ENCODE assay signal across 16 cellular contexts in genomic region chr13:43963726-43964125, GRCh38.
DNase-seq lines count a peak whose midpoint lies in the region; ATAC-seq and TF ChIP-seq lines count a peak whose summit lies in the region.
"Had no signal": no experiment of that assay in that cellular context is flagged by ENCODE, and none has a peak within 500 bp of the region (broad histone marks: within the 10 kb centered on the region; RNA-seq: fewer than 3 reads in every experiment).

No MANE protein-coding gene starts in this region.

- H3K9me3 Mint-ChIP-seq in H9: peaks cover 2 to 3% of the 10 kb centered on the region in 2 experiments; a peak in 2 of 5 replicates
- H3K9me3 Mint-ChIP-seq in WTC11: peaks cover 1% of the 10 kb centered on the region; the same call in 1 of the 2 replicates
- no peaks in the 10 kb centered on the region for H3K9me3 Mint-ChIP-seq in activated CD8-positive, alpha-beta T cell treated with anti-CD3 and anti-CD28 coated beads for 36 hours
- H3K9me3 Mint-ChIP-seq: activated CD4-positive, alpha-beta memory T cell treated with anti-CD3 and anti-CD28 coated beads for 36 hours had no signal

- no peak overlapping the region for H3K4me2 ChIP-seq in H9 (ENCODE audit: insufficient read depth, insufficient read length, low read length)
- H3K4me2 ChIP-seq: hepatocyte had no signal

- H4K20me1 ChIP-seq in H9 (ENCODE audit: control insufficient read depth, insufficient read depth, insufficient read length): no peaks in the 10 kb centered on the region

- H3K56ac ChIP-seq in H9 (ENCODE audit: insufficient read length, low read depth, low read length): no peak overlapping the region

- no peak overlapping the region for H3T11ph ChIP-seq in H9 (ENCODE audit: low read length)

- no peak overlapping the region for H3K4me3 Mint-ChIP-seq in H9
- H3K4me3 Mint-ChIP-seq in WTC11: no peak overlapping the region
- no peak overlapping the region for H3K4me3 Mint-ChIP-seq in activated CD8-positive, alpha-beta T cell treated with anti-CD3 and anti-CD28 coated beads for 36 hours
- H3K4me3 Mint-ChIP-seq: activated CD4-positive, alpha-beta memory T cell treated with anti-CD3 and anti-CD28 coated beads for 36 hours; CD4-positive, alpha-beta memory T cell had no signal

- H2BK15ac ChIP-seq in H9 (ENCODE audit: low read depth, low read length): no peak overlapping the region

- H2AK5ac ChIP-seq in H9 (ENCODE audit: insufficient read length, low read length): no peak overlapping the region

- H3K27me3 Mint-ChIP-seq in H9 (ENCODE audit: low read depth) (peaks cover under 1% of the 10 kb centered on the region; the same call in 1 of the 2 replicates), WTC11 (ENCODE audit: low read depth) (no peaks in the 10 kb centered on the region)
- H3K27me3 Mint-ChIP-seq in activated CD8-positive, alpha-beta T cell treated with anti-CD3 and anti-CD28 coated beads for 36 hours: no peaks in the 10 kb centered on the region
- H3K27me3 Mint-ChIP-seq: activated CD4-positive, alpha-beta memory T cell treated with anti-CD3 and anti-CD28 coated beads for 36 hours had no signal

- no peak overlapping the region for H2BK20ac ChIP-seq in H9 (ENCODE audit: low read depth, low read length, poor library complexity, severe bottlenecking)

- H3K27me3 ChIP-seq in H9 (ENCODE audit: insufficient read depth, low read length): no peaks in the 10 kb centered on the region
- H3K27me3 ChIP-seq: hepatocyte had no signal

- H3K23ac ChIP-seq in H9 (ENCODE audit: insufficient read length, low read depth, low read length): no peak overlapping the region

- no peak overlapping the region for H2AFZ ChIP-seq in H9 (ENCODE audit: low read length)
- H2AFZ ChIP-seq: hepatocyte had no signal

- POLR2A ChIA-PET in GM10248 (lab: Yijun Ruan, JAX) (no interaction called here), WTC11 (lab: Charles Lee) (interaction anchor here (0.5 kb wide), 1 partner anchor 174 kb away, joined by 3 read pairs; no protein-coding TSS in a partner anchor)
- POLR2A ChIA-PET in activated CD8-positive, alpha-beta T cell treated with anti-CD3 and anti-CD28 coated beads for 36 hours (lab: Charles Lee): no interaction called here

- CTCF ChIA-PET in GM10248 (lab: Yijun Ruan, JAX): interaction anchor here (1.9 kb wide), 1 partner anchor 56 kb away, joined by 4 read pairs; no protein-coding TSS in a partner anchor
- CTCF ChIA-PET in WTC11 (lab: Charles Lee): interaction anchor here (0.5 to 0.6 kb wide), 2 partner anchors 69 to 927 kb away, joined by 3 to 4 read pairs; no protein-coding TSS in a partner anchor
- CTCF ChIA-PET in activated CD8-positive, alpha-beta T cell treated with anti-CD3 and anti-CD28 coated beads for 36 hours (lab: Charles Lee): no interaction called here

- no peak overlapping the region for H4K91ac ChIP-seq in H9 (ENCODE audit: insufficient read length, low read depth, low read length)

- WGBS in H9 (ENCODE audit: extremely low coverage, insufficient read length, low lambda C conversion rate): no CpG with 5 or more reads among the region's 4 CpGs

- H3K79me2 ChIP-seq in H9 (ENCODE audit: insufficient read depth, low read length): no peaks in the 10 kb centered on the region
- H3K79me2 ChIP-seq: hepatocyte had no signal

- no peak overlapping the region for H2BK12ac ChIP-seq in H9 (ENCODE audit: insufficient read length, low read depth, low read length)

- H3K36me3 Mint-ChIP-seq in H9 (ENCODE audit: insufficient read depth in 1 of 3, low read depth in 3 of 3): peaks cover 0 to 3% (median 2%) of the 10 kb centered on the region in 3 experiments; a peak in 2 of 7 replicates
- H3K36me3 Mint-ChIP-seq in WTC11: peaks cover 3% of the 10 kb centered on the region
- no peaks in the 10 kb centered on the region for H3K36me3 Mint-ChIP-seq in activated CD8-positive, alpha-beta T cell treated with anti-CD3 and anti-CD28 coated beads for 36 hours (ENCODE audit: low read depth)
- H3K36me3 Mint-ChIP-seq: activated CD4-positive, alpha-beta memory T cell treated with anti-CD3 and anti-CD28 coated beads for 36 hours; CD4-positive, alpha-beta memory T cell had no signal

- TF ChIP-seq CTCF in GM10248 (IDR thresholded peaks at IDR 0.05; ENCODE audit: control extremely low read depth, extremely low read depth, low read depth, missing control alignments) (peak; percentile 20), H9 (conservative IDR thresholded peaks at IDR 0.05) (peak; percentile 52; the same call in 2 of the 3 replicates), WTC11 (IDR thresholded peaks at IDR 0.05) (no peak)
- no peak for TF ChIP-seq CTCF in activated CD8-positive, alpha-beta T cell treated with anti-CD3 and anti-CD28 coated beads for 36 hours (IDR thresholded peaks at IDR 0.05)

- no peak overlapping the region for H3K4ac ChIP-seq in H9 (ENCODE audit: low read depth, low read length)

- H3K18ac ChIP-seq in H9 (ENCODE audit: insufficient read length, low read depth, low read length): no peak overlapping the region

- H2BK5ac ChIP-seq in H9 (ENCODE audit: insufficient read length, low read length): no peak overlapping the region

- H2BK120ac ChIP-seq in H9 (ENCODE audit: low read depth, low read length, poor library complexity, severe bottlenecking): no peak overlapping the region

- intact Hi-C loops in activated CD8-positive, alpha-beta T cell treated with anti-CD3 and anti-CD28 coated beads for 36 hours (cut with micrococcal nuclease): no loop called here

- H3K9me3 ChIP-seq in H9 (ENCODE audit: control insufficient read depth, low read depth, low read length): no peaks in the 10 kb centered on the region

- no peaks in the 10 kb centered on the region for H3K79me1 ChIP-seq in H9 (ENCODE audit: insufficient read depth, low read depth, low read length, poor library complexity, severe bottlenecking)

- no peak overlapping the region for H3K14ac ChIP-seq in H9 (ENCODE audit: insufficient read depth, low read length)

- H4K5ac ChIP-seq in H9 (ENCODE audit: insufficient read length, low read depth, low read length): no peak overlapping the region

- no peak overlapping the region for H3K9ac ChIP-seq in H9 (ENCODE audit: extremely low read depth, insufficient read length, low read length)

- DNase-seq in GM10248 (ENCODE audit: extremely low spot score) (no peak), H9 (peak; percentile 40), WTC11 (ENCODE audit: low spot score) (no peak), islet precursor cell (peak; percentile 62)
- DNase-seq in NK-92 treated with Interleukin-12 subunit alpha and Interleukin-12 subunit beta, amount 100 ng/mL, for 24 hours (lab: John Stamatoyannopoulos, UW): no peak
- DNase-seq in activated CD8-positive, alpha-beta T cell treated with anti-CD3 and anti-CD28 coated beads for 36 hours: no peak
- DNase-seq: activated CD4-positive, alpha-beta memory T cell treated with anti-CD3 and anti-CD28 coated beads for 36 hours; CD4-positive, alpha-beta memory T cell; MM.1S; NCI-H2171; nucleus accumbens; small intestine had no signal

- no peak overlapping the region for H3K27ac ChIP-seq in H9 (ENCODE audit: insufficient read length, low read depth, low read length)
- H3K27ac ChIP-seq: hepatocyte, HL-60 had no signal

- ATAC-seq in WTC11 (peak; percentile 95), GM18502 (IDR thresholded peaks at IDR 0.05; ENCODE audit: poor library complexity, unreplicated experiment) (no peak)
- no peak for ATAC-seq in activated CD8-positive, alpha-beta T cell treated with anti-CD3 and anti-CD28 coated beads for 36 hours
- ATAC-seq: Panc1 had no signal

- no peak overlapping the region for H4K8ac ChIP-seq in H9 (replicated peaks; ENCODE audit: insufficient read length, low read depth, low read length)

- H3K27ac Mint-ChIP-seq in H9: no peak overlapping the region
- H3K27ac Mint-ChIP-seq in WTC11: no peak overlapping the region
- H3K27ac Mint-ChIP-seq in activated CD8-positive, alpha-beta T cell treated with anti-CD3 and anti-CD28 coated beads for 36 hours: no peak overlapping the region
- H3K27ac Mint-ChIP-seq: activated CD4-positive, alpha-beta memory T cell treated with anti-CD3 and anti-CD28 coated beads for 36 hours; CD4-positive, alpha-beta memory T cell had no signal

- H3K4me1 ChIP-seq in H9 (ENCODE audit: insufficient read depth, low read length): peaks cover 2% of the 10 kb centered on the region; the same call in 1 of the 2 replicates

- H3K23me2 ChIP-seq in H9 (ENCODE audit: insufficient read length, low read depth, low read length, poor library complexity, severe bottlenecking): no peaks in the 10 kb centered on the region

- H3K4me1 Mint-ChIP-seq in H9: peaks cover 5 to 12% of the 10 kb centered on the region in 2 experiments
- peaks cover 20% of the 10 kb centered on the region for H3K4me1 Mint-ChIP-seq in WTC11
- H3K4me1 Mint-ChIP-seq in activated CD8-positive, alpha-beta T cell treated with anti-CD3 and anti-CD28 coated beads for 36 hours (ENCODE audit: low read depth): no peaks in the 10 kb centered on the region
- H3K4me1 Mint-ChIP-seq: CD4-positive, alpha-beta memory T cell had no signal

TF ChIP-seq in WTC11, 78 proteins besides CTCF, POLR2A, EP300 and RAD21:
- TF ChIP-seq ZSCAN18 (CRISPR knock-in tag; IDR thresholded peaks at IDR 0.05) (no peak), MLX (CRISPR knock-in tag; IDR thresholded peaks at IDR 0.05) (no peak), ZNF263 (CRISPR knock-in tag; IDR thresholded peaks at IDR 0.05; ENCODE audit: low read depth) (no peak), SP1 (CRISPR knock-in tag; conservative IDR thresholded peaks at IDR 0.05) (no peak)

Comparison
In these comparisons a context has a peak if more than half of its experiments do, and no peak if none do; other contexts are left out.
1. DNase-seq: peak in H9 (single experiment) and islet precursor cell (single experiment); none in GM10248 (single experiment), WTC11 (single experiment), NK-92 treated with Interleukin-12 subunit alpha and Interleukin-12 subunit beta, amount 100 ng/mL, for 24 hours (single experiment) and activated CD8-positive, alpha-beta T cell treated with anti-CD3 and anti-CD28 coated beads for 36 hours (single experiment).
2. CTCF ChIP-seq: peak in GM10248 (single experiment) and H9 (single experiment); none in WTC11 (single experiment) and activated CD8-positive, alpha-beta T cell treated with anti-CD3 and anti-CD28 coated beads for 36 hours (single experiment).